ENCODE assay signal across 1 cellular context in the genomic region with DNA sequence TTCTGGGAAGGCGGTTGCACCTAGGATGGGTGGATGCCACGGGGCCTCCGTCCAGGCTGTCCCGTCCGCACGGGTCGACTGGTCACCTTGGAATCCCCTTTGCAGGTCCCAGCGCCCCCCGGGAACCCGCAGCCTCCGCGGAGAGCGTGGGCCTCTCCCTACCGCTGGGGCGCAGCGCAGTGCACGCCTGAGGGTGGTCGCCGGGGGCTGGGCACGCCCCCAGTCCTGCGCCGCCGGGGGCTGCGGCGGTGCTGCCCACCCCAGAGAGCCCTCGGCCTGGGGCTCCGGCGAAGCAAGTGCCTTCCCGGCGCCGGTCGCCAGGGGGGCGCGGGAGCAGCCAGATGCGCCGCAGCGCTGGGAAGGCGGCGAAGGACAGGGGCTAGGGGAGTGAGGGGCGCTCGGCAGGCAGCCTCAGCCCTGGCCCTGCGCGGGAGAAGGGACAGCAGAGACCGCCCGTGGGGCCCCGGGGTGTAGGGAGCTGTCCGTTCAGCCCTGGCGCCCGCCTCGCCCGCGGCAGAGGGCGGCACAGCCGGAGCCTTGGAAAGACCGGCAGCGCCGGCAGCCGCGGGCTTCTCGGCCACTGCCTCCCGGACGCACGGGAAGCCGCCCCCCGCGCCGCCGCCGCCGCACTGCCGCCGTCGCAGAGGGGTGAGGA.
TF ChIP-seq lines count a peak whose summit lies in the region.

No MANE protein-coding gene starts in this region.

TF ChIP-seq in HepG2, 621 proteins besides CTCF, POLR2A, EP300 and RAD21 (continues in another document):
- TF ChIP-seq RFX3 (CRISPR knock-in tag; IDR thresholded peaks at IDR 0.05) (no peak), ZFY (CRISPR knock-in tag; IDR thresholded peaks at IDR 0.05) (no peak), GATA4 (IDR thresholded peaks at IDR 0.05; ENCODE audit: borderline replicate concordance, low read depth) (no peak), KDM2A (CRISPR knock-in tag; IDR thresholded peaks at IDR 0.05; ENCODE audit: borderline replicate concordance, low read depth) (0 out of 2 replicates have a peak, but pooled peaks have one; percentile 17), TAF15 (IDR thresholded peaks at IDR 0.05; ENCODE audit: low read depth, low read length, poor library complexity, severe bottlenecking) (peak; percentile 10), FOXJ3 (CRISPR knock-in tag; IDR thresholded peaks at IDR 0.05; ENCODE audit: borderline replicate concordance) (no peak), ZNF329 (CRISPR knock-in tag; IDR thresholded peaks at IDR 0.05; ENCODE audit: low read depth) (no peak), SMARCE1 (IDR thresholded peaks at IDR 0.05; ENCODE audit: borderline replicate concordance) (no peak), ZNF24 (IDR thresholded peaks at IDR 0.05) (no peak), POLR2AphosphoS2 (IDR thresholded peaks at IDR 0.05; ENCODE audit: low read depth, low read length) (no peak), STAG1 (CRISPR knock-in tag; IDR thresholded peaks at IDR 0.05) (peak; percentile 10; the same call in 1 of the 2 replicates), FOXA3 (CRISPR knock-in tag; IDR thresholded peaks at IDR 0.05) (no peak), ZNF138 (CRISPR knock-in tag; IDR thresholded peaks at IDR 0.05; ENCODE audit: low read depth) (no peak), ZNF839 (CRISPR knock-in tag; IDR thresholded peaks at IDR 0.05; ENCODE audit: borderline replicate concordance) (no peak), SPEN (CRISPR knock-in tag; IDR thresholded peaks at IDR 0.05; ENCODE audit: low read depth) (no peak), MAF1 (CRISPR knock-in tag; IDR thresholded peaks at IDR 0.05; ENCODE audit: borderline replicate concordance) (no peak), ZNF614 (CRISPR knock-in tag; IDR thresholded peaks at IDR 0.05; ENCODE audit: borderline replicate concordance) (no peak), CCDC6 (CRISPR knock-in tag; IDR thresholded peaks at IDR 0.05) (0 out of 2 replicates have a peak, but pooled peaks have one; percentile 59), NR2F6 (IDR thresholded peaks at IDR 0.05) (no peak), NR2F6 (CRISPR knock-in tag; IDR thresholded peaks at IDR 0.05) (no peak), ARNT2 (CRISPR knock-in tag; IDR thresholded peaks at IDR 0.05; ENCODE audit: low read depth) (peak; percentile 39; the same call in 1 of the 2 replicates), ERF (CRISPR knock-in tag; IDR thresholded peaks at IDR 0.05) (no peak), ATF7 (IDR thresholded peaks at IDR 0.05) (no peak), ATF7 (CRISPR knock-in tag; IDR thresholded peaks at IDR 0.05) (no peak), RFX5 (IDR thresholded peaks at IDR 0.05; ENCODE audit: low read depth, low read length) (no peak), HNRNPLL (IDR thresholded peaks at IDR 0.05; ENCODE audit: low read depth, low read length, poor library complexity, severe bottlenecking) (peak; percentile 4), ZNF124 (CRISPR knock-in tag; IDR thresholded peaks at IDR 0.05) (no peak), MAZ (IDR thresholded peaks at IDR 0.05; ENCODE audit: borderline replicate concordance, low read depth, low read length) (no peak), MAZ (CRISPR knock-in tag; IDR thresholded peaks at IDR 0.05; ENCODE audit: low read depth) (0 out of 2 replicates have a peak, but pooled peaks have one; percentile 25), ZNF33B (CRISPR knock-in tag; IDR thresholded peaks at IDR 0.05) (no peak), ZNF572 (CRISPR knock-in tag; IDR thresholded peaks at IDR 0.05) (no peak)
- TF ChIP-seq, protein P1, sequence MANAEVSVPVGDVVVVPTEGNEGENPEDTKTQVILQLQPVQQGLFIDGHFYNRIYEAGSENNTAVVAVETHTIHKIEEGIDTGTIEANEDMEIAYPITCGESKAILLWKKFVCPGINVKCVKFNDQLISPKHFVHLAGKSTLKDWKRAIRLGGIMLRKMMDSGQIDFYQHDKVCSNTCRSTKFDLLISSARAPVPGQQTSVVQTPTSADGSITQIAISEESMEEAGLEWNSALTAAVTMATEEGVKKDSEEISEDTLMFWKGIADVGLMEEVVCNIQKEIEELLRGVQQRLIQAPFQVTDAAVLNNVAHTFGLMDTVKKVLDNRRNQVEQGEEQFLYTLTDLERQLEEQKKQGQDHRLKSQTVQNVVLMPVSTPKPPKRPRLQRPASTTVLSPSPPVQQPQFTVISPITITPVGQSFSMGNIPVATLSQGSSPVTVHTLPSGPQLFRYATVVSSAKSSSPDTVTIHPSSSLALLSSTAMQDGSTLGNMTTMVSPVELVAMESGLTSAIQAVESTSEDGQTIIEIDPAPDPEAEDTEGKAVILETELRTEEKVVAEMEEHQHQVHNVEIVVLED (CRISPR knock-in tag; IDR thresholded peaks at IDR 0.05; ENCODE audit: borderline replicate concordance), result no peak
- TF ChIP-seq, protein P2, sequence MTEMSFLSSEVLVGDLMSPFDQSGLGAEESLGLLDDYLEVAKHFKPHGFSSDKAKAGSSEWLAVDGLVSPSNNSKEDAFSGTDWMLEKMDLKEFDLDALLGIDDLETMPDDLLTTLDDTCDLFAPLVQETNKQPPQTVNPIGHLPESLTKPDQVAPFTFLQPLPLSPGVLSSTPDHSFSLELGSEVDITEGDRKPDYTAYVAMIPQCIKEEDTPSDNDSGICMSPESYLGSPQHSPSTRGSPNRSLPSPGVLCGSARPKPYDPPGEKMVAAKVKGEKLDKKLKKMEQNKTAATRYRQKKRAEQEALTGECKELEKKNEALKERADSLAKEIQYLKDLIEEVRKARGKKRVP (CRISPR knock-in tag; IDR thresholded peaks at IDR 0.05), result no peak
- TF ChIP-seq, protein P3, sequence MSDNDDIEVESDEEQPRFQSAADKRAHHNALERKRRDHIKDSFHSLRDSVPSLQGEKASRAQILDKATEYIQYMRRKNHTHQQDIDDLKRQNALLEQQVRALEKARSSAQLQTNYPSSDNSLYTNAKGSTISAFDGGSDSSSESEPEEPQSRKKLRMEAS (IDR thresholded peaks at IDR 0.05), result 0 out of 2 replicates have a peak, but pooled peaks have one; percentile 20
- TF ChIP-seq, protein P4, sequence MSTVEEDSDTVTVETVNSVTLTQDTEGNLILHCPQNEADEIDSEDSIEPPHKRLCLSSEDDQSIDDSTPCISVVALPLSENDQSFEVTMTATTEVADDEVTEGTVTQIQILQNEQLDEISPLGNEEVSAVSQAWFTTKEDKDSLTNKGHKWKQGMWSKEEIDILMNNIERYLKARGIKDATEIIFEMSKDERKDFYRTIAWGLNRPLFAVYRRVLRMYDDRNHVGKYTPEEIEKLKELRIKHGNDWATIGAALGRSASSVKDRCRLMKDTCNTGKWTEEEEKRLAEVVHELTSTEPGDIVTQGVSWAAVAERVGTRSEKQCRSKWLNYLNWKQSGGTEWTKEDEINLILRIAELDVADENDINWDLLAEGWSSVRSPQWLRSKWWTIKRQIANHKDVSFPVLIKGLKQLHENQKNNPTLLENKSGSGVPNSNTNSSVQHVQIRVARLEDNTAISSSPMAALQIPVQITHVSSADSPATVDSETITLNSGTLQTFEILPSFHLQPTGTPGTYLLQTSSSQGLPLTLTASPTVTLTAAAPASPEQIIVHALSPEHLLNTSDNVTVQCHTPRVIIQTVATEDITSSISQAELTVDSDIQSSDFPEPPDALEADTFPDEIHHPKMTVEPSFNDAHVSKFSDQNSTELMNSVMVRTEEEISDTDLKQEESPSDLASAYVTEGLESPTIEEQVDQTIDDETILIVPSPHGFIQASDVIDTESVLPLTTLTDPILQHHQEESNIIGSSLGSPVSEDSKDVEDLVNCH (CRISPR knock-in tag; IDR thresholded peaks at IDR 0.05), result no peak
- TF ChIP-seq, protein P5, sequence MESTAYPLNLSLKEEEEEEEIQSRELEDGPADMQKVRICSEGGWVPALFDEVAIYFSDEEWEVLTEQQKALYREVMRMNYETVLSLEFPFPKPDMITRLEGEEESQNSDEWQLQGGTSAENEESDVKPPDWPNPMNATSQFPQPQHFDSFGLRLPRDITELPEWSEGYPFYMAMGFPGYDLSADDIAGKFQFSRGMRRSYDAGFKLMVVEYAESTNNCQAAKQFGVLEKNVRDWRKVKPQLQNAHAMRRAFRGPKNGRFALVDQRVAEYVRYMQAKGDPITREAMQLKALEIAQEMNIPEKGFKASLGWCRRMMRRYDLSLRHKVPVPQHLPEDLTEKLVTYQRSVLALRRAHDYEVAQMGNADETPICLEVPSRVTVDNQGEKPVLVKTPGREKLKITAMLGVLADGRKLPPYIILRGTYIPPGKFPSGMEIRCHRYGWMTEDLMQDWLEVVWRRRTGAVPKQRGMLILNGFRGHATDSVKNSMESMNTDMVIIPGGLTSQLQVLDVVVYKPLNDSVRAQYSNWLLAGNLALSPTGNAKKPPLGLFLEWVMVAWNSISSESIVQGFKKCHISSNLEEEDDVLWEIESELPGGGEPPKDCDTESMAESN (CRISPR knock-in tag; conservative IDR thresholded peaks at IDR 0.05), result no peak; the same call in 1 of the 2 replicates
- TF ChIP-seq, protein P6, sequence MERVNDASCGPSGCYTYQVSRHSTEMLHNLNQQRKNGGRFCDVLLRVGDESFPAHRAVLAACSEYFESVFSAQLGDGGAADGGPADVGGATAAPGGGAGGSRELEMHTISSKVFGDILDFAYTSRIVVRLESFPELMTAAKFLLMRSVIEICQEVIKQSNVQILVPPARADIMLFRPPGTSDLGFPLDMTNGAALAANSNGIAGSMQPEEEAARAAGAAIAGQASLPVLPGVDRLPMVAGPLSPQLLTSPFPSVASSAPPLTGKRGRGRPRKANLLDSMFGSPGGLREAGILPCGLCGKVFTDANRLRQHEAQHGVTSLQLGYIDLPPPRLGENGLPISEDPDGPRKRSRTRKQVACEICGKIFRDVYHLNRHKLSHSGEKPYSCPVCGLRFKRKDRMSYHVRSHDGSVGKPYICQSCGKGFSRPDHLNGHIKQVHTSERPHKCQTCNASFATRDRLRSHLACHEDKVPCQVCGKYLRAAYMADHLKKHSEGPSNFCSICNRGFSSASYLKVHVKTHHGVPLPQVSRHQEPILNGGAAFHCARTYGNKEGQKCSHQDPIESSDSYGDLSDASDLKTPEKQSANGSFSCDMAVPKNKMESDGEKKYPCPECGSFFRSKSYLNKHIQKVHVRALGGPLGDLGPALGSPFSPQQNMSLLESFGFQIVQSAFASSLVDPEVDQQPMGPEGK (CRISPR knock-in tag; IDR thresholded peaks at IDR 0.05), result peak; percentile 35; the same call in 1 of the 2 replicates
- TF ChIP-seq, protein P7, sequence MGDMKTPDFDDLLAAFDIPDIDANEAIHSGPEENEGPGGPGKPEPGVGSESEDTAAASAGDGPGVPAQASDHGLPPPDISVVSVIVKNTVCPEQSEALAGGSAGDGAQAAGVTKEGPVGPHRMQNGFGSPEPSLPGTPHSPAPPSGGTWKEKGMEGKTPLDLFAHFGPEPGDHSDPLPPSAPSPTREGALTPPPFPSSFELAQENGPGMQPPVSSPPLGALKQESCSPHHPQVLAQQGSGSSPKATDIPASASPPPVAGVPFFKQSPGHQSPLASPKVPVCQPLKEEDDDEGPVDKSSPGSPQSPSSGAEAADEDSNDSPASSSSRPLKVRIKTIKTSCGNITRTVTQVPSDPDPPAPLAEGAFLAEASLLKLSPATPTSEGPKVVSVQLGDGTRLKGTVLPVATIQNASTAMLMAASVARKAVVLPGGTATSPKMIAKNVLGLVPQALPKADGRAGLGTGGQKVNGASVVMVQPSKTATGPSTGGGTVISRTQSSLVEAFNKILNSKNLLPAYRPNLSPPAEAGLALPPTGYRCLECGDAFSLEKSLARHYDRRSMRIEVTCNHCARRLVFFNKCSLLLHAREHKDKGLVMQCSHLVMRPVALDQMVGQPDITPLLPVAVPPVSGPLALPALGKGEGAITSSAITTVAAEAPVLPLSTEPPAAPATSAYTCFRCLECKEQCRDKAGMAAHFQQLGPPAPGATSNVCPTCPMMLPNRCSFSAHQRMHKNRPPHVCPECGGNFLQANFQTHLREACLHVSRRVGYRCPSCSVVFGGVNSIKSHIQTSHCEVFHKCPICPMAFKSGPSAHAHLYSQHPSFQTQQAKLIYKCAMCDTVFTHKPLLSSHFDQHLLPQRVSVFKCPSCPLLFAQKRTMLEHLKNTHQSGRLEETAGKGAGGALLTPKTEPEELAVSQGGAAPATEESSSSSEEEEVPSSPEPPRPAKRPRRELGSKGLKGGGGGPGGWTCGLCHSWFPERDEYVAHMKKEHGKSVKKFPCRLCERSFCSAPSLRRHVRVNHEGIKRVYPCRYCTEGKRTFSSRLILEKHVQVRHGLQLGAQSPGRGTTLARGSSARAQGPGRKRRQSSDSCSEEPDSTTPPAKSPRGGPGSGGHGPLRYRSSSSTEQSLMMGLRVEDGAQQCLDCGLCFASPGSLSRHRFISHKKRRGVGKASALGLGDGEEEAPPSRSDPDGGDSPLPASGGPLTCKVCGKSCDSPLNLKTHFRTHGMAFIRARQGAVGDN (CRISPR knock-in tag; IDR thresholded peaks at IDR 0.05), result peak; percentile 39; the same call in 1 of the 2 replicates
- TF ChIP-seq, protein P8, sequence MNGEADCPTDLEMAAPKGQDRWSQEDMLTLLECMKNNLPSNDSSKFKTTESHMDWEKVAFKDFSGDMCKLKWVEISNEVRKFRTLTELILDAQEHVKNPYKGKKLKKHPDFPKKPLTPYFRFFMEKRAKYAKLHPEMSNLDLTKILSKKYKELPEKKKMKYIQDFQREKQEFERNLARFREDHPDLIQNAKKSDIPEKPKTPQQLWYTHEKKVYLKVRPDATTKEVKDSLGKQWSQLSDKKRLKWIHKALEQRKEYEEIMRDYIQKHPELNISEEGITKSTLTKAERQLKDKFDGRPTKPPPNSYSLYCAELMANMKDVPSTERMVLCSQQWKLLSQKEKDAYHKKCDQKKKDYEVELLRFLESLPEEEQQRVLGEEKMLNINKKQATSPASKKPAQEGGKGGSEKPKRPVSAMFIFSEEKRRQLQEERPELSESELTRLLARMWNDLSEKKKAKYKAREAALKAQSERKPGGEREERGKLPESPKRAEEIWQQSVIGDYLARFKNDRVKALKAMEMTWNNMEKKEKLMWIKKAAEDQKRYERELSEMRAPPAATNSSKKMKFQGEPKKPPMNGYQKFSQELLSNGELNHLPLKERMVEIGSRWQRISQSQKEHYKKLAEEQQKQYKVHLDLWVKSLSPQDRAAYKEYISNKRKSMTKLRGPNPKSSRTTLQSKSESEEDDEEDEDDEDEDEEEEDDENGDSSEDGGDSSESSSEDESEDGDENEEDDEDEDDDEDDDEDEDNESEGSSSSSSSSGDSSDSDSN (CRISPR knock-in tag; IDR thresholded peaks at IDR 0.05), result peak; percentile 56; the same call in 1 of the 2 replicates
- TF ChIP-seq, protein P9, sequence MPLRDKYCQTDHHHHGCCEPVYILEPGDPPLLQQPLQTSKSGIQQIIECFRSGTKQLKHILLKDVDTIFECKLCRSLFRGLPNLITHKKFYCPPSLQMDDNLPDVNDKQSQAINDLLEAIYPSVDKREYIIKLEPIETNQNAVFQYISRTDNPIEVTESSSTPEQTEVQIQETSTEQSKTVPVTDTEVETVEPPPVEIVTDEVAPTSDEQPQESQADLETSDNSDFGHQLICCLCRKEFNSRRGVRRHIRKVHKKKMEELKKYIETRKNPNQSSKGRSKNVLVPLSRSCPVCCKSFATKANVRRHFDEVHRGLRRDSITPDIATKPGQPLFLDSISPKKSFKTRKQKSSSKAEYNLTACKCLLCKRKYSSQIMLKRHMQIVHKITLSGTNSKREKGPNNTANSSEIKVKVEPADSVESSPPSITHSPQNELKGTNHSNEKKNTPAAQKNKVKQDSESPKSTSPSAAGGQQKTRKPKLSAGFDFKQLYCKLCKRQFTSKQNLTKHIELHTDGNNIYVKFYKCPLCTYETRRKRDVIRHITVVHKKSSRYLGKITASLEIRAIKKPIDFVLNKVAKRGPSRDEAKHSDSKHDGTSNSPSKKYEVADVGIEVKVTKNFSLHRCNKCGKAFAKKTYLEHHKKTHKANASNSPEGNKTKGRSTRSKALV (CRISPR knock-in tag; IDR thresholded peaks at IDR 0.05), result peak; percentile 97
- TF ChIP-seq, protein P10, sequence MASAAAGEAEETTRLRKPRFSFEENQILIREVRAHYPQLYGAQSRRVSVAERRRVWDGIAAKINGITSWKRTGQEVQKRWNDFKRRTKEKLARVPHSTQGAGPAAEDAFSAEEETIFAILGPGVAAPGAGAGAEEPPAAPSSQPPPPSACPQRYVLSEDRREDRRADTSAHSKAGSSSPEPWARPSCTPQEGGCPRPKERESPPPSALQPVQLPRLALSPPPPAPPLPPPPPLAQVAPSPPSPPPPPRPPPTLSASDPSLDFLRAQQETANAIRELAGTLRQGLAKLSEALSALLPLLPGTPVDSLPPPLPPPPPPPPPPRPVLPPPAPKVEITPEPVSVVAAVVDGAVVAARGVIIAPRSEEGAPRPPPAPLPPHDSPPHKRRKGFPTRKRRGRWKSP (CRISPR knock-in tag; IDR thresholded peaks at IDR 0.05), result peak; percentile 91
